Comparison of ENCODE assay signal across 1 cellular context in genomic region chr11:8690374-8691342, GRCh38.
TF ChIP-seq lines count a peak whose summit lies in the region.

No MANE protein-coding gene starts in this region.

TF ChIP-seq in GM12878, 131 proteins besides CTCF, POLR2A, EP300 and RAD21:
- TF ChIP-seq, protein P1, sequence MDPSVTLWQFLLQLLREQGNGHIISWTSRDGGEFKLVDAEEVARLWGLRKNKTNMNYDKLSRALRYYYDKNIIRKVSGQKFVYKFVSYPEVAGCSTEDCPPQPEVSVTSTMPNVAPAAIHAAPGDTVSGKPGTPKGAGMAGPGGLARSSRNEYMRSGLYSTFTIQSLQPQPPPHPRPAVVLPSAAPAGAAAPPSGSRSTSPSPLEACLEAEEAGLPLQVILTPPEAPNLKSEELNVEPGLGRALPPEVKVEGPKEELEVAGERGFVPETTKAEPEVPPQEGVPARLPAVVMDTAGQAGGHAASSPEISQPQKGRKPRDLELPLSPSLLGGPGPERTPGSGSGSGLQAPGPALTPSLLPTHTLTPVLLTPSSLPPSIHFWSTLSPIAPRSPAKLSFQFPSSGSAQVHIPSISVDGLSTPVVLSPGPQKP (IDR thresholded peaks at IDR 0.05; ENCODE audit: low read depth, low read length) = no peak
- TF ChIP-seq, protein P2, sequence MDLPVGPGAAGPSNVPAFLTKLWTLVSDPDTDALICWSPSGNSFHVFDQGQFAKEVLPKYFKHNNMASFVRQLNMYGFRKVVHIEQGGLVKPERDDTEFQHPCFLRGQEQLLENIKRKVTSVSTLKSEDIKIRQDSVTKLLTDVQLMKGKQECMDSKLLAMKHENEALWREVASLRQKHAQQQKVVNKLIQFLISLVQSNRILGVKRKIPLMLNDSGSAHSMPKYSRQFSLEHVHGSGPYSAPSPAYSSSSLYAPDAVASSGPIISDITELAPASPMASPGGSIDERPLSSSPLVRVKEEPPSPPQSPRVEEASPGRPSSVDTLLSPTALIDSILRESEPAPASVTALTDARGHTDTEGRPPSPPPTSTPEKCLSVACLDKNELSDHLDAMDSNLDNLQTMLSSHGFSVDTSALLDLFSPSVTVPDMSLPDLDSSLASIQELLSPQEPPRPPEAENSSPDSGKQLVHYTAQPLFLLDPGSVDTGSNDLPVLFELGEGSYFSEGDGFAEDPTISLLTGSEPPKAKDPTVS (IDR thresholded peaks at IDR 0.05; ENCODE audit: low read depth, low read length) = no peak
- TF ChIP-seq ZNF217 (IDR thresholded peaks at IDR 0.05) (no peak), GATAD2B (conservative IDR thresholded peaks at IDR 0.05; ENCODE audit: low read depth) (no peak), PKNOX1 (IDR thresholded peaks at IDR 0.05) (no peak), RBBP5 (conservative IDR thresholded peaks at IDR 0.05) (no peak), ZNF384 (IDR thresholded peaks at IDR 0.05; ENCODE audit: borderline replicate concordance, low read depth, low read length) (no peak), PAX8 (IDR thresholded peaks at IDR 0.05) (no peak), STAT1 (conservative IDR thresholded peaks at IDR 0.05) (no peak), SKIL (IDR thresholded peaks at IDR 0.05; ENCODE audit: low read depth, poor library complexity, severe bottlenecking) (no peak), MEF2A (IDR thresholded peaks at IDR 0.05; ENCODE audit: insufficient read depth, low read depth, low read length) (no peak), BHLHE40 (IDR thresholded peaks at IDR 0.05; ENCODE audit: borderline replicate concordance in 1 of 2, low read depth in 2 of 2, low read length in 1 of 2) (no peak), STAT3 (IDR thresholded peaks at IDR 0.05; ENCODE audit: low read depth, low read length) (no peak), KDM1A (IDR thresholded peaks at IDR 0.05; ENCODE audit: borderline replicate concordance) (no peak)
- TF ChIP-seq, protein P3, sequence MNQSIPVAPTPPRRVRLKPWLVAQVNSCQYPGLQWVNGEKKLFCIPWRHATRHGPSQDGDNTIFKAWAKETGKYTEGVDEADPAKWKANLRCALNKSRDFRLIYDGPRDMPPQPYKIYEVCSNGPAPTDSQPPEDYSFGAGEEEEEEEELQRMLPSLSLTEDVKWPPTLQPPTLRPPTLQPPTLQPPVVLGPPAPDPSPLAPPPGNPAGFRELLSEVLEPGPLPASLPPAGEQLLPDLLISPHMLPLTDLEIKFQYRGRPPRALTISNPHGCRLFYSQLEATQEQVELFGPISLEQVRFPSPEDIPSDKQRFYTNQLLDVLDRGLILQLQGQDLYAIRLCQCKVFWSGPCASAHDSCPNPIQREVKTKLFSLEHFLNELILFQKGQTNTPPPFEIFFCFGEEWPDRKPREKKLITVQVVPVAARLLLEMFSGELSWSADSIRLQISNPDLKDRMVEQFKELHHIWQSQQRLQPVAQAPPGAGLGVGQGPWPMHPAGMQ (IDR thresholded peaks at IDR 0.05; ENCODE audit: borderline replicate concordance) = no peak
